In the genomic region with DNA sequence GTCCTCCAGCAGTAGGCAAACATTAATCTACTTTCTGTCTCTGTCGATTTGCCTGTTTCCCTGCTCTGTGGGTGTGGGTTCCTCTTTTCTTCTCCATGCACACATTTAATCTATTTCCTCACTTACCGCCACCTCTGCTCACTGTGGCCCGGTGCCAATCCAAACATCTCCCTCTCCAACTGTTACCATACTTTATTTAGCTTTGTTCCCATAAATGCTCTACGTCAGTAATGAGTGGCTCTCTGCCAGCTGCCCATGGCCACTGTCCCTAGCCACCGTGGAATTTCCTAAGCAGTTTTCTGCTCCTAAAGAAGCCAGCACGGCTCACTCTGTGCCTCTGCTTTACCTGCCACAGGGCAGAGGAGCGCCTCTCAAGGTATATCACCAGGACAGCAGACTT, we compare ENCODE assay signal across 8 cellular contexts. TPM values are rescaled to one million over a fixed set of nuclear protein-coding genes. Genes with fewer than 3 reads are reported as not detected.
DNase-seq lines count a peak whose midpoint lies in the region; ATAC-seq lines count a peak whose summit lies in the region.

No MANE protein-coding gene starts in this region.

- CTCF ChIA-PET in activated naive CD4-positive, alpha-beta T cell treated with anti-CD3 and anti-CD28 coated beads, Interleukin-2, amount 10 ng/mL, durations not matched to agents 7 days and 5 days (lab: Charles Lee) = no interaction called here

- H3K4me1 ChIP-seq in SJCRH30 = peaks cover 14% of the 10 kb centered on the region

- no peak overlapping the region for H3K4me3 Mint-ChIP-seq in activated T-cell treated with anti-CD3 and anti-CD28 coated beads, Interleukin-2, amount 50 U/mL, for 24 hours
- H3K4me3 Mint-ChIP-seq in activated naive CD4-positive, alpha-beta T cell treated with anti-CD3 and anti-CD28 coated beads, Interleukin-2, amount 10 ng/mL, durations not matched to agents 7 days and 5 days = no peak overlapping the region

- H3K27ac Mint-ChIP-seq in activated T-cell treated with anti-CD3 and anti-CD28 coated beads, Interleukin-2, amount 50 U/mL, for 24 hours = no peak overlapping the region
- no peak overlapping the region for H3K27ac Mint-ChIP-seq in activated naive CD4-positive, alpha-beta T cell treated with anti-CD3 and anti-CD28 coated beads, Interleukin-2, amount 10 ng/mL, durations not matched to agents 7 days and 5 days

- H3K36me3 Mint-ChIP-seq in activated T-cell treated with anti-CD3 and anti-CD28 coated beads, Interleukin-2, amount 50 U/mL, for 24 hours (ENCODE audit: low read depth) = no peaks in the 10 kb centered on the region
- H3K36me3 Mint-ChIP-seq in activated naive CD4-positive, alpha-beta T cell treated with anti-CD3 and anti-CD28 coated beads, Interleukin-2, amount 10 ng/mL, durations not matched to agents 7 days and 5 days = no peaks in the 10 kb centered on the region

- H3K9me3 Mint-ChIP-seq in activated T-cell treated with anti-CD3 and anti-CD28 coated beads, Interleukin-2, amount 50 U/mL, for 24 hours = no peaks in the 10 kb centered on the region
- no peaks in the 10 kb centered on the region for H3K9me3 Mint-ChIP-seq in activated naive CD4-positive, alpha-beta T cell treated with anti-CD3 and anti-CD28 coated beads, Interleukin-2, amount 10 ng/mL, durations not matched to agents 7 days and 5 days

- no peaks in the 10 kb centered on the region for H3K36me3 ChIP-seq in SJCRH30

- peak; percentile 75 for ATAC-seq in GM19467 (IDR thresholded peaks at IDR 0.05; ENCODE audit: unreplicated experiment)

- peaks cover 3% of the 10 kb centered on the region for H3K4me1 Mint-ChIP-seq in activated T-cell treated with anti-CD3 and anti-CD28 coated beads, Interleukin-2, amount 50 U/mL, for 24 hours (ENCODE audit: low read depth)
- H3K4me1 Mint-ChIP-seq in activated naive CD4-positive, alpha-beta T cell treated with anti-CD3 and anti-CD28 coated beads, Interleukin-2, amount 10 ng/mL, durations not matched to agents 7 days and 5 days = no peaks in the 10 kb centered on the region

- DNase-seq in NCI-H1048 (lab: John Stamatoyannopoulos, UW) (peak; percentile 26), SJCRH30 (peak; percentile 93 to 97), germinal center (ENCODE audit: low spot score) (peak; percentile 27), skeletal muscle cell (ENCODE audit: low read depth) (peak; percentile 89)
- no peak for DNase-seq in activated T-cell treated with anti-CD3 and anti-CD28 coated beads, Interleukin-2, amount 50 U/mL, for 24 hours
- no peak for DNase-seq in activated naive CD4-positive, alpha-beta T cell treated with anti-CD3 and anti-CD28 coated beads, Interleukin-2, amount 10 ng/mL, durations not matched to agents 7 days and 5 days
- DNase-seq in stimulated activated CD4-positive, alpha-beta T cell treated with anti-CD3 and anti-CD28 coated beads, Interleukin-15, amount 100 ng/mL, for 24 hours = no peak

- H3K4me3 ChIP-seq in SJCRH30 (peak overlapping the region; percentile 19), skeletal muscle cell (ENCODE audit: low read depth, low read length) (no peak overlapping the region)

- H3K9me3 ChIP-seq in SJCRH30 (replicated peaks) = no peaks in the 10 kb centered on the region

- peaks cover 14% of the 10 kb centered on the region for H3K27me3 Mint-ChIP-seq in activated T-cell treated with anti-CD3 and anti-CD28 coated beads, Interleukin-2, amount 50 U/mL, for 24 hours
- peaks cover 30% of the 10 kb centered on the region for H3K27me3 Mint-ChIP-seq in activated naive CD4-positive, alpha-beta T cell treated with anti-CD3 and anti-CD28 coated beads, Interleukin-2, amount 10 ng/mL, durations not matched to agents 7 days and 5 days

- H3K27ac ChIP-seq in SJCRH30 = 0 out of 2 replicates have a peak overlapping the region, but pooled peaks have one; percentile 0

- no peaks in the 10 kb centered on the region for H3K27me3 ChIP-seq in SJCRH30

RNA-seq across cellular contexts. Expression of gene GOLPH3, which starts 19.5 kb away (rescaled TPM):
- 70.4 and 74.6 TPM in 2 replicates for total RNA-seq in SJCRH30 (2014; rRNA removed; shearing (Covaris generic))

Comparison
In these comparisons a context has a peak if more than half of its experiments do, and no peak if none do; other contexts are left out.
1. DNase-seq: peak in NCI-H1048 (single experiment), SJCRH30 (2 of 2), germinal center (single experiment) and skeletal muscle cell (single experiment); none in activated T-cell treated with anti-CD3 and anti-CD28 coated beads, Interleukin-2, amount 50 U/mL, for 24 hours (single experiment), activated naive CD4-positive, alpha-beta T cell treated with anti-CD3 and anti-CD28 coated beads, Interleukin-2, amount 10 ng/mL, durations not matched to agents 7 days and 5 days (single experiment) and stimulated activated CD4-positive, alpha-beta T cell treated with anti-CD3 and anti-CD28 coated beads, Interleukin-15, amount 100 ng/mL, for 24 hours (single experiment).